ENCODE assay signal across 21 cellular contexts in the genomic region with DNA sequence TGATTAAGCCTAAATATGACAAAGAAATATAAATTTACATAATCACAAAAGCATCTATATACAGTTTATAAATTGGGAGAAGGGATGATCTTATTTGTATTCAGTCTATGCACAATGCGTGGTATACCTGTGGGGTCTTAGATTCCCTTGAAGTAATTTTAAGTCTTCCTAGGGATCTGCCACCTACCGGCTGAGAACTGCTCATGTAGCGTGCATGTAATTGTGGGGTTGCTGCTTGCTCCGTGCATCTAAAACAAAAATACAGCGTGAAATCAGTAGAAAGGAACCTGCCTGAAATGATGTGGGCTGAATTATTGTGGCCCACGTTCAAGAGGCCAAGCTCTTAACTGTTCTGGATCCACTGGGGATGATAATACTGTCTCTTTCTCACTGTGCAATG.
"Had no signal": no experiment of that assay in that cellular context is flagged by ENCODE, and none has a peak within 500 bp of the region (broad histone marks: within the 10 kb centered on the region; RNA-seq: fewer than 3 reads in every experiment).

No MANE protein-coding gene starts in this region.

- H3K36me3 Mint-ChIP-seq: neural progenitor cell had no signal

- H3K4me3 Mint-ChIP-seq: neural progenitor cell had no signal

- H3K36me3 ChIP-seq: gastroesophageal sphincter, left ventricle myocardium inferior, neural progenitor cell, pancreas, stomach, thyroid gland, vagina had no signal

- H3K27me3 ChIP-seq: body of pancreas, gastroesophageal sphincter, neural progenitor cell, pancreas, stomach, thyroid gland, vagina had no signal

- DNase-seq: activated CD4-positive, alpha-beta T cell treated with anti-CD3 and anti-CD28 coated beads for 4 hours; activated CD8-positive, alpha-beta memory T cell treated with anti-CD3 and anti-CD28 coated beads, Interleukin-2, amount 50 U/mL, for 48 hours; activated naive CD4-positive, alpha-beta T cell; body of pancreas; central memory CD4-positive, alpha-beta T cell; cortex of kidney; effector CD8-positive, alpha-beta T cell; kidney; left ventricle myocardium inferior; mesenchymal stem cell; pancreas; retina; stimulated activated CD4-positive, alpha-beta T cell treated with anti-CD3 and anti-CD28 coated beads, Interleukin-15, amount 100 ng/mL, for 24 hours; stimulated activated CD4-positive, alpha-beta T cell treated with anti-CD3 and anti-CD28 coated beads, Interleukin-4, amount 100 ng/mL, for 24 hours; stomach; T1000; thyroid gland had no signal

- H3K27ac ChIP-seq: body of pancreas, gastroesophageal sphincter, left ventricle myocardium inferior, neural progenitor cell, pancreas, stomach, thyroid gland, vagina had no signal

- H3K4me3 ChIP-seq: body of pancreas, gastroesophageal sphincter, left ventricle myocardium inferior, neural progenitor cell, pancreas, stomach, thyroid gland, vagina had no signal

- H3K27ac Mint-ChIP-seq: activated CD8-positive, alpha-beta T cell treated with anti-CD3 and anti-CD28 coated beads, Interleukin-2, amount 10 ng/mL, durations not matched to agents 7 days and 5 days; neural progenitor cell had no signal

- H3K9me3 ChIP-seq: body of pancreas, gastroesophageal sphincter, left ventricle myocardium inferior, pancreas, stomach, thyroid gland, vagina had no signal

- ATAC-seq: body of pancreas, gastroesophageal sphincter, pancreas had no signal

- H3K4me1 ChIP-seq: body of pancreas, gastroesophageal sphincter, neural progenitor cell, stomach, thyroid gland, vagina had no signal

- H3K9me3 Mint-ChIP-seq: neural progenitor cell had no signal
